ENCODE assay signal across 15 cellular contexts in the genomic region with DNA sequence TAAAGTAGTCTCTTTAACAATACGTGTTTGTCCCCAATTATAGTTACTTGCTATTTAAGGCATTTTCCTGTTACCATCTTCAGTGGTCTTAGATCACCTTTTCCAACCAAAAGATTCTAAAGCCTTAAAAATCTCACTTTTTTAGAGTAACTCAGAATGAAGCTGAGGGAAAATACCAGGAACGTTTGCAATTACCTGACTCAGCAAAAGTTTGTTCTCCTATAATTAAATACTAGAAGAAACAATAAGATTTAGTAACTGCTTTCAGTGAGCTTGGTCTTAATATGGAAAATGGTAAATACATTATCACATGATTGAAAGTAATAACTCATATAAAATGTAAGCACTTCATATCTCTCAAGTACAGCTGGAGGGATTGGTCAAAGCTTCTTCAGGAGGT. TPM values are rescaled to one million over a fixed set of nuclear protein-coding genes. Genes with fewer than 3 reads are reported as not detected.
DNase-seq lines count a peak whose midpoint lies in the region; ATAC-seq, FAIRE-seq and TF ChIP-seq lines count a peak whose summit lies in the region.
"Had no signal": no experiment of that assay in that cellular context is flagged by ENCODE, and none has a peak within 500 bp of the region (broad histone marks: within the 10 kb centered on the region; RNA-seq: fewer than 3 reads in every experiment).

No MANE protein-coding gene starts in this region.

- no peaks in the 10 kb centered on the region for H3K27me3 Mint-ChIP-seq in endothelial cell (ENCODE audit: unreplicated experiment)

- no peak for TF ChIP-seq RAD21 in A549 (conservative IDR thresholded peaks at IDR 0.05 in 1 of 2, IDR thresholded peaks at IDR 0.05 in 1 of 2)

- CTCF ChIA-PET in A549 (lab: Yijun Ruan, JAX): interaction anchor here (1.0 to 3.1 kb wide), 3 partner anchors 25 to 81 kb away, joined by 3 to 9 read pairs (median 3); no protein-coding TSS in a partner anchor

- DNase-seq in A549 (ENCODE audit: low read depth in 1 of 2, low spot score in 1 of 2): no peak
- no peak for DNase-seq in SK-N-MC (ENCODE audit: low read depth, low spot score)
- no peak for DNase-seq in endothelial cell (ENCODE audit: low spot score)
- DNase-seq in HK-2 (ENCODE audit: unreplicated experiment): no peak
- no peak for DNase-seq in omental fat pad (ENCODE audit: low spot score)
- DNase-seq in NCI-H2171 treated with DMSO at 0.1 percent for 48 hours (lab: John Stamatoyannopoulos, UW): no peak
- DNase-seq: C1 segment of cervical spinal cord, HCEC 1CT, KG1, NCI-H1417, NCI-H1930, NCI-H446 treated with DMSO at 0.1 percent for 48 hours, Right ventricle myocardium superior had no signal

- H3K36me3 Mint-ChIP-seq in endothelial cell (ENCODE audit: low read depth, unreplicated experiment): no peaks in the 10 kb centered on the region

- H3K9ac ChIP-seq in SK-N-MC (ENCODE audit: insufficient read length): no peak overlapping the region

- no peak for TF ChIP-seq CTCF in A549 (IDR thresholded peaks at IDR 0.05)
- no peak for TF ChIP-seq CTCF in endothelial cell (IDR thresholded peaks at IDR 0.05; ENCODE audit: unreplicated experiment)
- TF ChIP-seq CTCF in omental fat pad (IDR thresholded peaks at IDR 0.05): no peak

- FAIRE-seq in A549 (lab: Jason Lieb, UNC) (peak; percentile 36), G401.6 (lab: Jason Lieb, UNC) (peak; percentile 19)
- FAIRE-seq: D721Med had no signal

- peak overlapping the region; percentile 53 for H3K27ac Mint-ChIP-seq in endothelial cell (ENCODE audit: unreplicated experiment)

- no peak overlapping the region for H3K4me2 ChIP-seq in A549

- H3K4me3 Mint-ChIP-seq in endothelial cell (ENCODE audit: unreplicated experiment): no peak overlapping the region

- no peaks in the 10 kb centered on the region for H3K9me3 ChIP-seq in A549
- no peaks in the 10 kb centered on the region for H3K9me3 ChIP-seq in SK-N-MC (ENCODE audit: low read depth, low read length)

- WGBS in A549 (ENCODE audit: missing lambda C conversion rate): 74% methylated on average over 2 of the region's 2 CpGs

- ATAC-seq in A549: no peak
- no peak for ATAC-seq in omental fat pad (ENCODE audit: low FRiP score)

- peaks cover 41% of the 10 kb centered on the region for H3K4me1 Mint-ChIP-seq in endothelial cell (ENCODE audit: unreplicated experiment)

- no peak for TF ChIP-seq POLR2A in A549 (IDR thresholded peaks at IDR 0.05; ENCODE audit: low read length)

- H3K36me3 ChIP-seq in SK-N-MC (ENCODE audit: insufficient read depth, low read length): peaks cover 40% of the 10 kb centered on the region

- POLR2A ChIA-PET in A549 (lab: Yijun Ruan, JAX): no interaction called here

- H3K27ac ChIP-seq in A549 (no peak overlapping the region), SK-N-MC (peak overlapping the region; percentile 23)

- H3K4me1 ChIP-seq in A549: peaks cover 8% of the 10 kb centered on the region; the same call in 1 of the 3 replicates

- H3K4me3 ChIP-seq in A549: no peak overlapping the region
- H3K4me3 ChIP-seq in SK-N-MC: no peak overlapping the region

- H3K9me3 Mint-ChIP-seq in endothelial cell (ENCODE audit: unreplicated experiment): no peaks in the 10 kb centered on the region

- TF ChIP-seq EP300 in A549 (IDR thresholded peaks at IDR 0.05): no peak

TF ChIP-seq in A549, 52 proteins besides CTCF, POLR2A, EP300 and RAD21:
- peak; percentile 96 for TF ChIP-seq MAFK (IDR thresholded peaks at IDR 0.05; ENCODE audit: partially characterized antibody)
- no peak for TF ChIP-seq CBX2 (IDR thresholded peaks at IDR 0.05; ENCODE audit: borderline replicate concordance, low read depth)

RNA-seq across cellular contexts. Expression of a gene that starts 21.7 kb away (rescaled TPM):
- polyA plus RNA-seq in A549 (2011; rRNA removed) (13.8 and 13.9 TPM in 2 replicates), A549 (2017; fragmentation: RNase III; extraction: RNeasy Plus Mini Kit Qiagen cat#74134 plus additional on column Dnase treatment) (8.8 to 11.1 TPM (median 10.1 TPM) in 3 replicates)
- polyA plus RNA-seq in A549 (2012; cell fraction: cytosol; rRNA removed): 3.2 and 4.0 TPM in 2 replicates
- polyA plus RNA-seq in A549 (2012; cell fraction: nucleus; rRNA removed): 5.5 and 7.9 TPM in 2 replicates
- polyA minus RNA-seq in A549 (2011; rRNA and poly(A)+ RNA removed): 27.4 and 34.4 TPM in 2 replicates
- total RNA-seq in endothelial cell (ENCODE audit: unreplicated experiment) (38.8 TPM), omental fat pad (10 to 100 TPM; 15.8 to 66.2 (median 22.9) TPM)
